1 cellular context compared by ENCODE assay signal in the genomic region with DNA sequence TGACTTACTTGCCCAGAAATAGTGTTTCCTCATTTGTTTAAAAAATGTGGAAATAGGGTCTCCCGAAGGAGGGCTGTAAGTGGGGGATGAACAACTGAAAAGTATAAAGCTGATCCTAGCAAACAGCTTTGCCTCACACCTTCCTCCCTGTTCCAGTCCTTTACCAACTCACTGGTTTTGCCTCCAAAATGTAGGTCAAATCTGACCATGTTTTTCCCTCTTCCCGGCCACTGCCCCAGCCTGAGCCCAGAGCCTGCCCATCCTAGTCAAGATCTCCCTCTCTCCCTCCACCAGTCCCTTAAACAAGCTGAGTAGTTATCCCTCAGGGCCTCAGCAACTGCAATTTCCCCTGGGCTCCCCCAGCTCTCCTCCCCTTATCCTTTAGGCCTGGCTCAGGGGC.
TF ChIP-seq lines count a peak whose summit lies in the region.

No MANE protein-coding gene starts in this region.

TF ChIP-seq in HepG2, 621 proteins besides CTCF, POLR2A, EP300 and RAD21:
- TF ChIP-seq, protein P1, sequence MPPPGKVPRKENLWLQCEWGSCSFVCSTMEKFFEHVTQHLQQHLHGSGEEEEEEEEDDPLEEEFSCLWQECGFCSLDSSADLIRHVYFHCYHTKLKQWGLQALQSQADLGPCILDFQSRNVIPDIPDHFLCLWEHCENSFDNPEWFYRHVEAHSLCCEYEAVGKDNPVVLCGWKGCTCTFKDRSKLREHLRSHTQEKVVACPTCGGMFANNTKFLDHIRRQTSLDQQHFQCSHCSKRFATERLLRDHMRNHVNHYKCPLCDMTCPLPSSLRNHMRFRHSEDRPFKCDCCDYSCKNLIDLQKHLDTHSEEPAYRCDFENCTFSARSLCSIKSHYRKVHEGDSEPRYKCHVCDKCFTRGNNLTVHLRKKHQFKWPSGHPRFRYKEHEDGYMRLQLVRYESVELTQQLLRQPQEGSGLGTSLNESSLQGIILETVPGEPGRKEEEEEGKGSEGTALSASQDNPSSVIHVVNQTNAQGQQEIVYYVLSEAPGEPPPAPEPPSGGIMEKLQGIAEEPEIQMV (CRISPR knock-in tag; IDR thresholded peaks at IDR 0.05; ENCODE audit: low read depth), result no peak
- TF ChIP-seq TSC22D2 (CRISPR knock-in tag; IDR thresholded peaks at IDR 0.05; ENCODE audit: borderline replicate concordance) (no peak), YEATS2 (CRISPR knock-in tag; IDR thresholded peaks at IDR 0.05; ENCODE audit: borderline replicate concordance) (no peak), ZNF746 (CRISPR knock-in tag; IDR thresholded peaks at IDR 0.05) (no peak), ZFP36 (IDR thresholded peaks at IDR 0.05; ENCODE audit: borderline replicate concordance, low read depth, low read length, partially characterized antibody) (no peak), MIER3 (CRISPR knock-in tag; IDR thresholded peaks at IDR 0.05; ENCODE audit: borderline replicate concordance) (no peak), ZFP36L1 (CRISPR knock-in tag; IDR thresholded peaks at IDR 0.05) (no peak), MED8 (CRISPR knock-in tag; IDR thresholded peaks at IDR 0.05; ENCODE audit: insufficient replicate concordance) (no peak), ZBTB1 (CRISPR knock-in tag; IDR thresholded peaks at IDR 0.05; ENCODE audit: borderline replicate concordance) (no peak), SAP130 (CRISPR knock-in tag; IDR thresholded peaks at IDR 0.05; ENCODE audit: low read depth) (no peak)
- TF ChIP-seq, protein P2, sequence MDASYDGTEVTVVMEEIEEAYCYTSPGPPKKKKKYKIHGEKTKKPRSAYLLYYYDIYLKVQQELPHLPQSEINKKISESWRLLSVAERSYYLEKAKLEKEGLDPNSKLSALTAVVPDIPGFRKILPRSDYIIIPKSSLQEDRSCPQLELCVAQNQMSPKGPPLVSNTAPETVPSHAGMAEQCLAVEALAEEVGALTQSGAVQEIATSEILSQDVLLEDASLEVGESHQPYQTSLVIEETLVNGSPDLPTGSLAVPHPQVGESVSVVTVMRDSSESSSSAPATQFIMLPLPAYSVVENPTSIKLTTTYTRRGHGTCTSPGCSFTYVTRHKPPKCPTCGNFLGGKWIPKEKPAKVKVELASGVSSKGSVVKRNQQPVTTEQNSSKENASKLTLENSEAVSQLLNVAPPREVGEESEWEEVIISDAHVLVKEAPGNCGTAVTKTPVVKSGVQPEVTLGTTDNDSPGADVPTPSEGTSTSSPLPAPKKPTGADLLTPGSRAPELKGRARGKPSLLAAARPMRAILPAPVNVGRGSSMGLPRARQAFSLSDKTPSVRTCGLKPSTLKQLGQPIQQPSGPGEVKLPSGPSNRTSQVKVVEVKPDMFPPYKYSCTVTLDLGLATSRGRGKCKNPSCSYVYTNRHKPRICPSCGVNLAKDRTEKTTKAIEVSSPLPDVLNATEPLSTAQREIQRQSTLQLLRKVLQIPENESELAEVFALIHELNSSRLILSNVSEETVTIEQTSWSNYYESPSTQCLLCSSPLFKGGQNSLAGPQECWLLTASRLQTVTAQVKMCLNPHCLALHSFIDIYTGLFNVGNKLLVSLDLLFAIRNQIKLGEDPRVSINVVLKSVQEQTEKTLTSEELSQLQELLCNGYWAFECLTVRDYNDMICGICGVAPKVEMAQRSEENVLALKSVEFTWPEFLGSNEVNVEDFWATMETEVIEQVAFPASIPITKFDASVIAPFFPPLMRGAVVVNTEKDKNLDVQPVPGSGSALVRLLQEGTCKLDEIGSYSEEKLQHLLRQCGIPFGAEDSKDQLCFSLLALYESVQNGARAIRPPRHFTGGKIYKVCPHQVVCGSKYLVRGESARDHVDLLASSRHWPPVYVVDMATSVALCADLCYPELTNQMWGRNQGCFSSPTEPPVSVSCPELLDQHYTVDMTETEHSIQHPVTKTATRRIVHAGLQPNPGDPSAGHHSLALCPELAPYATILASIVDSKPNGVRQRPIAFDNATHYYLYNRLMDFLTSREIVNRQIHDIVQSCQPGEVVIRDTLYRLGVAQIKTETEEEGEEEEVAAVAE (CRISPR knock-in tag; IDR thresholded peaks at IDR 0.05; ENCODE audit: borderline replicate concordance), result no peak
TF ChIP-seq in HepG2: peak in this region for 0.
